Comparison of ENCODE assay signal across 8 cellular contexts in genomic region chr12:131893605-131894312, GRCh38. TPM values are rescaled to one million over a fixed set of nuclear protein-coding genes. Genes with fewer than 3 reads are reported as not detected.
DNase-seq lines count a peak whose midpoint lies in the region; ATAC-seq and TF ChIP-seq lines count a peak whose summit lies in the region.

No MANE protein-coding gene starts in this region.

- TF ChIP-seq CTCF in HL-60 (IDR thresholded peaks at IDR 0.05; ENCODE audit: insufficient read depth, low read length), result no peak
- TF ChIP-seq CTCF in colonic mucosa (IDR thresholded peaks at IDR 0.05), result no peak
- no peak for TF ChIP-seq CTCF in ovary (IDR thresholded peaks at IDR 0.05)
- TF ChIP-seq CTCF in adrenal gland (IDR thresholded peaks at IDR 0.05), result no peak

- H3K9me3 ChIP-seq in colonic mucosa (no peaks in the 10 kb centered on the region), ovary (no peaks in the 10 kb centered on the region), adrenal gland (replicated peaks in 1 of 3) (no peaks in the 10 kb centered on the region)

- H3K4me3 ChIP-seq in HL-60 (replicated peaks; ENCODE audit: insufficient read depth, low read length) (peak overlapping the region; percentile 39), colonic mucosa (peak overlapping the region; percentile 59), ovary (peak overlapping the region; percentile 6), adrenal gland (peak overlapping the region in 1 of 4 donors; percentile 28)

- peaks cover 5% of the 10 kb centered on the region for H3K4me1 ChIP-seq in colonic mucosa
- peaks cover 5% of the 10 kb centered on the region for H3K4me1 ChIP-seq in ovary (ENCODE audit: insufficient read depth)
- peaks cover 20 to 21% of the 10 kb centered on the region in 2 donors for H3K4me1 ChIP-seq in adrenal gland (replicated peaks in 1 of 2)

- no peak overlapping the region for H3K9ac ChIP-seq in colonic mucosa (ENCODE audit: low read depth in 2 of 2, low read length in 2 of 2)

- TF ChIP-seq POLR2A in ovary (IDR thresholded peaks at IDR 0.05) (no peak), adrenal gland (IDR thresholded peaks at IDR 0.05) (no peak)

- 24 to 33% (median 31%) methylated on average over 16 to 19 of the region's 19 CpGs for WGBS in ovary, 3 donors
- WGBS in adrenal gland, 4 donors, result 40 to 52% (median 46%) methylated on average over 15 to 19 of the region's 19 CpGs

- no peaks in the 10 kb centered on the region for H3K36me3 ChIP-seq in colonic mucosa
- H3K36me3 ChIP-seq in ovary, result no peaks in the 10 kb centered on the region
- H3K36me3 ChIP-seq in adrenal gland (replicated peaks in 1 of 2), result no peaks in the 10 kb centered on the region

- DNase-seq in CD1c-positive myeloid dendritic cell (ENCODE audit: extremely low spot score), result peak; percentile 46
- no peak for DNase-seq in HL-60 (ENCODE audit: low read depth in 1 of 2, low spot score in 1 of 2)
- DNase-seq in colonic mucosa, result no peak
- DNase-seq in ovary, result no peak
- no peak for DNase-seq in adrenal gland
- DNase-seq in effector CD8-positive, alpha-beta T cell (lab: John Stamatoyannopoulos, UW), result no peak
- no peak for DNase-seq in NCI-H1105 (lab: John Stamatoyannopoulos, UW)

- TF ChIP-seq EP300 in ovary (IDR thresholded peaks at IDR 0.05), result no peak

- intact Hi-C loops in colonic mucosa (cut with DNase I), result loop anchor here (10.0 kb wide), 1 partner anchor 51 kb away; the partner anchor contains the start of gene EP400
- intact Hi-C loops in ovary (cut with DNase I), result no loop called here
- intact Hi-C loops in adrenal gland (cut with DNase I), result no loop called here

- no peak for ATAC-seq in GM19397 (IDR thresholded peaks at IDR 0.05; ENCODE audit: unreplicated experiment)

- no peak overlapping the region for H3K27ac ChIP-seq in HL-60 (replicated peaks)
- no peak overlapping the region for H3K27ac ChIP-seq in colonic mucosa
- peak overlapping the region; percentile 70 to 98 for H3K27ac ChIP-seq in ovary
- H3K27ac ChIP-seq in adrenal gland, result peak overlapping the region in 2 of 5 donors; percentile 63 to 93

- H3K27me3 ChIP-seq in HL-60 (ENCODE audit: insufficient read depth, poor library complexity, severe bottlenecking) (no peaks in the 10 kb centered on the region), colonic mucosa (no peaks in the 10 kb centered on the region), ovary (no peaks in the 10 kb centered on the region), adrenal gland (no peaks in the 10 kb centered on the region)

RNA-seq across cellular contexts. Expression of gene ULK1, which starts 0.7 kb away (rescaled TPM):
- total RNA-seq in colonic mucosa, result 10 to 100 TPM; 20.3 to 31.9 TPM
- 10 to 100 TPM; 15.9 to 70.1 (median 50.7) TPM for total RNA-seq in ovary
- polyA plus RNA-seq in ovary, result 10 to 100 TPM in 1 of 2 donors, 1 to 10 TPM in 1; 4.5 to 44.7 TPM
- 10 to 100 TPM; 26.6 to 82.1 (median 29.9) TPM for total RNA-seq in adrenal gland
- polyA plus RNA-seq in adrenal gland, result 100 to 1,000 TPM in 1 of 3 donors, 10 to 100 TPM in 1, 1 to 10 TPM in 1; 2.9 to 123 (median 54.0) TPM

RNA-seq across cellular contexts. Expression of gene PUS1, which starts 35.3 kb away (rescaled TPM):
- 10 to 100 TPM; 16.0 to 58.9 TPM for total RNA-seq in colonic mucosa
- 10 to 100 TPM; 11.4 to 34.7 (median 19.3) TPM for total RNA-seq in ovary
- 10 to 100 TPM in 1 of 2 donors, 1 to 10 TPM in 1; 3.5 to 10.6 TPM for polyA plus RNA-seq in ovary
- 10 to 100 TPM in 7 of 8 donors, 1 to 10 TPM in 1; 10.0 to 46.5 (median 24.5) TPM for total RNA-seq in adrenal gland
- 10 to 100 TPM; 11.7 to 57.4 (median 56.0) TPM for polyA plus RNA-seq in adrenal gland

RNA-seq across cellular contexts. Expression of gene EP400, which starts 56.0 kb away (rescaled TPM):
- 10 to 100 TPM; 23.3 to 39.0 TPM for total RNA-seq in colonic mucosa
- 10 to 100 TPM; 20.3 to 60.7 (median 50.4) TPM for total RNA-seq in ovary
- 10 to 100 TPM; 19.6 to 33.4 TPM for polyA plus RNA-seq in ovary
- 10 to 100 TPM; 14.5 to 42.4 (median 29.5) TPM for total RNA-seq in adrenal gland
- polyA plus RNA-seq in adrenal gland, result 10 to 100 TPM; 22.5 to 43.2 (median 28.6) TPM

Comparison
In these comparisons a context has a peak if more than half of its experiments do, and no peak if none do; other contexts are left out.
1. H3K27ac ChIP-seq: peak in ovary (2 of 2); none in HL-60 (single experiment) and colonic mucosa (single experiment).